14 cellular contexts compared by ENCODE assay signal in the genomic region with DNA sequence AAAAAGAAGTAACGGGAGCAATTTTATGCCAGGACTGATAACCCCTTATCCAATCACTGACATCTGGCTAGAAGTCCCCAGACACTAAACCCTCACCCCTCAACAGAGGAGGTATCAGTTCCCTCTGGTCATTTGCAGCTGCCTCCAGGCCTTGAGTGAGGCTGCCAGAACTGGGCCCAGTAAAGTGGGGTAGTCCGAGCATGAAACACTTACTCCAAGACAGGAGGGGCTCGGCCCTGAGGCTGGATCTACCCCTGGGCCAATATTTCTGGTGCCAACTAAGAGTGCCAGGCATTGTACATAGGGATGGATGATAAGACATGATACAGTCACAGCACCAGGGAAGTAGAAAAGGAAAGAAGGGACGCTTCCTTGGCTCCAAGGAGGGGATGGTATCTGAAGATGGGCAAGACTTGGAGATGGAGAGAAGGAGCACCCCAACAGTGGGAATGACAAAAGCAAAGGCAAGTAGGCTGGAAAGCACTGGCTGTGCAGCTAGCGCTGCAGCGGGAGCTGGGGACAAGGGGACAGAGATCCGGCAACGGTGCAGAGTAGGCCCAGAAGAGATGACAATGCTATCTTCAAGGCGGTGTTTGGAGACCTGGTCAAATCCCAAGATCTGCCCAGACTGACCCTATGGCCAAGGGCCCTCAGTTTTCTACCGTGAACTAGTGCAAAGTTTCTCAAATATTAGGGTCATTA. TPM values are rescaled to one million over a fixed set of nuclear protein-coding genes. Genes with fewer than 3 reads are reported as not detected.
DNase-seq lines count a peak whose midpoint lies in the region; ATAC-seq and TF ChIP-seq lines count a peak whose summit lies in the region.
"Had no signal": no experiment of that assay in that cellular context is flagged by ENCODE, and none has a peak within 500 bp of the region (broad histone marks: within the 10 kb centered on the region; RNA-seq: fewer than 3 reads in every experiment).

No MANE protein-coding gene starts in this region.

- intact Hi-C loops in activated T-helper 2 cell treated with anti-CD3 and anti-CD28 coated beads, Interferon-gamma antibody, Interleukin-2, Interleukin-4, amounts not matched to agents 10 μg/mL and 5 μg/mL and 100 μg/mL, durations not matched to agents 14 hours and 24 hours and 36 hours (cut with micrococcal nuclease) = no loop called here

- peaks cover 32 to 65% (median 44%) of the 10 kb centered on the region in 10 experiments for H3K4me1 ChIP-seq in BLaER1 treated with 17β-estradiol and CSF1 and Interleukin-3, amounts not matched to agents 10 nM and 100 nM
- H3K4me1 ChIP-seq in GM23248 (ENCODE audit: insufficient read depth) = peaks cover 15% of the 10 kb centered on the region

- H3K9me2 ChIP-seq in GM23248 (ENCODE audit: insufficient read depth) = no peaks in the 10 kb centered on the region

- peaks cover 14% of the 10 kb centered on the region for H3K36me3 Mint-ChIP-seq in activated T-helper 2 cell treated with anti-CD3 and anti-CD28 coated beads, Interferon-gamma antibody, Interleukin-2, Interleukin-4, amounts not matched to agents 10 μg/mL and 5 μg/mL and 100 μg/mL, durations not matched to agents 14 hours and 24 hours and 36 hours (ENCODE audit: low read depth)
- H3K36me3 Mint-ChIP-seq in mesothelial cell of epicardium = peaks cover 9% of the 10 kb centered on the region

- no peaks in the 10 kb centered on the region for H3K9me3 Mint-ChIP-seq in activated T-helper 2 cell treated with anti-CD3 and anti-CD28 coated beads, Interferon-gamma antibody, Interleukin-2, Interleukin-4, amounts not matched to agents 10 μg/mL and 5 μg/mL and 100 μg/mL, durations not matched to agents 14 hours and 24 hours and 36 hours
- no peaks in the 10 kb centered on the region for H3K9me3 Mint-ChIP-seq in mesothelial cell of epicardium
- H3K9me3 Mint-ChIP-seq: IgD-negative memory B cell had no signal

- H3K36me3 ChIP-seq in BLaER1 treated with 17β-estradiol and CSF1 and Interleukin-3, amounts not matched to agents 10 nM and 100 nM = peaks cover 0 to 30% (median 21%) of the 10 kb centered on the region in 11 experiments; a peak in 18 of 22 replicates
- H3K36me3 ChIP-seq in GM23248 (ENCODE audit: low read depth) = no peaks in the 10 kb centered on the region

- H3K9me3 ChIP-seq in BLaER1 treated with 17β-estradiol and CSF1 and Interleukin-3, amounts not matched to agents 10 nM and 100 nM (replicated peaks in 1 of 11) = no peaks in the 10 kb centered on the region
- no peaks in the 10 kb centered on the region for H3K9me3 ChIP-seq in GM23248 (ENCODE audit: low read depth)

- peak overlapping the region; percentile 30 for H3K4me3 Mint-ChIP-seq in activated T-helper 2 cell treated with anti-CD3 and anti-CD28 coated beads, Interferon-gamma antibody, Interleukin-2, Interleukin-4, amounts not matched to agents 10 μg/mL and 5 μg/mL and 100 μg/mL, durations not matched to agents 14 hours and 24 hours and 36 hours (ENCODE audit: low read depth)
- H3K4me3 Mint-ChIP-seq in mesothelial cell of epicardium = peak overlapping the region; percentile 39

- H3K4me2 ChIP-seq in BLaER1 treated with 17β-estradiol and CSF1 and Interleukin-3, amounts not matched to agents 10 nM and 100 nM = peak overlapping the region; percentile 89 to 100 (median 96)
- H3K4me2 ChIP-seq in GM23248 (ENCODE audit: unreplicated experiment) = no peak overlapping the region

- H3K27ac ChIP-seq in BLaER1 treated with 17β-estradiol and CSF1 and Interleukin-3, amounts not matched to agents 10 nM and 100 nM = no peak overlapping the region; a peak in 1 of 22 replicates
- no peak overlapping the region for H3K27ac ChIP-seq in GM23248

- ATAC-seq in GM18861 (IDR thresholded peaks at IDR 0.05; ENCODE audit: unreplicated experiment) (no peak), GM18867 (IDR thresholded peaks at IDR 0.05; ENCODE audit: unreplicated experiment) (no peak)
- ATAC-seq: right cardiac atrium had no signal

- WGBS in GM23248 (ENCODE audit: low coverage in 1 of 2, low lambda C conversion rate in 2 of 2, missing lambda C conversion rate in 2 of 2), 2 experiments = 88 to 92% methylated on average over 10 of the region's 10 CpGs

- H4K20me1 ChIP-seq in BLaER1 treated with 17β-estradiol and CSF1 and Interleukin-3, amounts not matched to agents 10 nM and 100 nM = peaks cover 0 to 67% (median 30%) of the 10 kb centered on the region in 11 experiments; a peak in 17 of 22 replicates
- H4K20me1 ChIP-seq in GM23248 (ENCODE audit: insufficient read depth) = no peaks in the 10 kb centered on the region

- peak overlapping the region in 5 of 10 experiments; percentile 72 to 88 (median 80); a peak in 7 of 20 replicates for H3K4me3 ChIP-seq in BLaER1 treated with 17β-estradiol and CSF1 and Interleukin-3, amounts not matched to agents 10 nM and 100 nM
- no peak overlapping the region for H3K4me3 ChIP-seq in GM23248

- H3K4me1 Mint-ChIP-seq in activated T-helper 2 cell treated with anti-CD3 and anti-CD28 coated beads, Interferon-gamma antibody, Interleukin-2, Interleukin-4, amounts not matched to agents 10 μg/mL and 5 μg/mL and 100 μg/mL, durations not matched to agents 14 hours and 24 hours and 36 hours (ENCODE audit: low read depth) = peaks cover 26% of the 10 kb centered on the region
- peaks cover 20% of the 10 kb centered on the region for H3K4me1 Mint-ChIP-seq in mesothelial cell of epicardium

- no peak overlapping the region for H2AFZ ChIP-seq in GM23248

- no peak overlapping the region for H3K27ac Mint-ChIP-seq in activated T-helper 2 cell treated with anti-CD3 and anti-CD28 coated beads, Interferon-gamma antibody, Interleukin-2, Interleukin-4, amounts not matched to agents 10 μg/mL and 5 μg/mL and 100 μg/mL, durations not matched to agents 14 hours and 24 hours and 36 hours
- no peak overlapping the region for H3K27ac Mint-ChIP-seq in mesothelial cell of epicardium

- no peaks in the 10 kb centered on the region for H3K27me3 ChIP-seq in BLaER1 treated with 17β-estradiol and CSF1 and Interleukin-3, amounts not matched to agents 10 nM and 100 nM
- H3K27me3 ChIP-seq in GM23248 (replicated peaks; ENCODE audit: insufficient read depth) = no peaks in the 10 kb centered on the region

- peaks cover 16% of the 10 kb centered on the region; the same call in 1 of the 2 replicates for H3F3A ChIP-seq in GM23248 (ENCODE audit: insufficient read depth)

- H3K9ac ChIP-seq in BLaER1 treated with 17β-estradiol and CSF1 and Interleukin-3, amounts not matched to agents 10 nM and 100 nM = peak overlapping the region in 3 of 11 experiments; percentile 90 to 92 (median 91); a peak in 5 of 22 replicates
- H3K9ac ChIP-seq in GM23248 = no peak overlapping the region

- peaks cover 53% of the 10 kb centered on the region for H3K79me2 ChIP-seq in GM23248 (ENCODE audit: insufficient read depth)

- DNase-seq in GM10266 (ENCODE audit: extremely low spot score) (peak; percentile 8), mesothelial cell of epicardium (ENCODE audit: low spot score in 2 of 2, unreplicated experiment in 2 of 2) (no peak), GM23248 (no peak)
- DNase-seq in activated T-helper 2 cell treated with anti-CD3 and anti-CD28 coated beads, Interferon-gamma antibody, Interleukin-2, Interleukin-4, amounts not matched to agents 10 μg/mL and 5 μg/mL and 100 μg/mL, durations not matched to agents 14 hours and 24 hours and 36 hours (ENCODE audit: low spot score) = no peak
- DNase-seq: activated CD4-positive, alpha-beta T cell treated with anti-CD3 and anti-CD28 coated beads, Interleukin-2, amount 50 U/mL, for 4 hours; dermis blood vessel endothelial cell; foreskin fibroblast; islet precursor cell; NCI-H2081 had no signal

- H3K27me3 Mint-ChIP-seq in activated T-helper 2 cell treated with anti-CD3 and anti-CD28 coated beads, Interferon-gamma antibody, Interleukin-2, Interleukin-4, amounts not matched to agents 10 μg/mL and 5 μg/mL and 100 μg/mL, durations not matched to agents 14 hours and 24 hours and 36 hours (ENCODE audit: low read depth) = no peaks in the 10 kb centered on the region
- H3K27me3 Mint-ChIP-seq in mesothelial cell of epicardium (ENCODE audit: low read depth) = no peaks in the 10 kb centered on the region
- H3K27me3 Mint-ChIP-seq: IgD-negative memory B cell had no signal

- in situ Hi-C loops in GM23248 (cut with MboI) = loop anchor here (5.0 kb wide), 1 partner anchor 581 kb away; a partner anchor contains a TSS

- TF ChIP-seq CTCF in GM10266 (IDR thresholded peaks at IDR 0.05; ENCODE audit: control insufficient read depth, insufficient read depth, low read depth, missing control alignments) = no peak
- TF ChIP-seq CTCF in mesothelial cell of epicardium (IDR thresholded peaks at IDR 0.05; ENCODE audit: unreplicated experiment) = no peak

RNA-seq across cellular contexts. Expression of a gene that starts 2.2 kb away (rescaled TPM):
- 15.8 and 16.1 TPM in 2 replicates for total RNA-seq in activated T-helper 2 cell treated with anti-CD3 and anti-CD28 coated beads, Interferon-gamma antibody, Interleukin-2, Interleukin-4, amounts not matched to agents 10 μg/mL and 5 μg/mL and 100 μg/mL, durations not matched to agents 14 hours and 24 hours and 36 hours
- total RNA-seq in mesothelial cell of epicardium = 41.2 to 42.9 TPM (median 41.9 TPM) in 3 replicates
- total RNA-seq in GM23248 (2014; rRNA removed; shearing (Covaris generic)) = 42.4 and 44.7 TPM in 2 replicates
- 22.8 and 24.3 TPM in 2 replicates for polyA plus RNA-seq in GM23248 (2016; fragmentation: Nextera tagmentation; extraction: Ambion mirVana)
